ENCODE assay signal across 13 cellular contexts in genomic region chr15:78263351-78263781, GRCh38. TPM values are rescaled to one million over a fixed set of nuclear protein-coding genes. Genes with fewer than 3 reads are reported as not detected.
DNase-seq lines count a peak whose midpoint lies in the region; ATAC-seq and TF ChIP-seq lines count a peak whose summit lies in the region.
"Had no signal": no experiment of that assay in that cellular context is flagged by ENCODE, and none has a peak within 500 bp of the region (broad histone marks: within the 10 kb centered on the region; RNA-seq: fewer than 3 reads in every experiment).

No MANE protein-coding gene starts in this region.

- no CpG with 5 or more reads among the region's 7 CpGs for WGBS in neuronal stem cell (ENCODE audit: extremely low coverage in 2 of 2, insufficient read length in 2 of 2, insufficient replicate concordance in 1 of 2), 2 donors

- H3K27ac ChIP-seq in CD8-positive, alpha-beta T cell (ENCODE audit: low read depth, low read length), result no peak overlapping the region
- no peak overlapping the region for H3K27ac ChIP-seq in neuronal stem cell (replicated peaks; ENCODE audit: low read length)
- no peak overlapping the region for H3K27ac ChIP-seq in RWPE1

- peak overlapping the region; percentile 75 for H3K4me3 Mint-ChIP-seq in CD8-positive, alpha-beta T cell
- peak overlapping the region; percentile 69 for H3K4me3 Mint-ChIP-seq in activated naive CD8-positive, alpha-beta T cell

- no peak overlapping the region for H2BK120ac ChIP-seq in neuronal stem cell (ENCODE audit: low read depth, low read length)

- no peak overlapping the region for H4K8ac ChIP-seq in neuronal stem cell (ENCODE audit: low read depth, low read length)

- in situ Hi-C loops in GM13977 (cut with MboI; ENCODE audit: low pct_unique_long_range_greater_than_20kb, low sequenced_read_pairs, unreplicated experiment), result no loop called here

- intact Hi-C loops in CD8-positive, alpha-beta T cell (cut with DNase I, micrococcal nuclease), result loop anchor here in 1 of 2 experiments (10.0 kb wide), 1 partner anchor 171 kb away; the partner anchor contains the start of gene IREB2

- peak overlapping the region; percentile 27 for H3K9ac ChIP-seq in neuronal stem cell (ENCODE audit: low read depth, low read length, poor library complexity)

- H3K4me2 ChIP-seq in neuronal stem cell (ENCODE audit: insufficient read depth, low read length, poor library complexity, severe bottlenecking), result no peak overlapping the region

- POLR2A ChIA-PET in CD8-positive, alpha-beta T cell (lab: Charles Lee), result interaction anchor here (1.0 to 4.5 kb wide), 2 partner anchors 18 to 36 kb away, joined by 3 to 52 read pairs; partner anchors contain the start of gene SKIC8
- POLR2A ChIA-PET in RWPE1 (lab: Yijun Ruan, JAX; ENCODE audit: low non-redundant PET), result no interaction called here

- peak overlapping the region; percentile 82 for H3K27ac Mint-ChIP-seq in CD8-positive, alpha-beta T cell
- H3K27ac Mint-ChIP-seq in activated naive CD8-positive, alpha-beta T cell, result peak overlapping the region; percentile 79

- CTCF ChIA-PET in CD8-positive, alpha-beta T cell (lab: Charles Lee), result interaction anchor here (1.0 kb wide), 1 partner anchor 23 kb away, joined by 4 read pairs; no protein-coding TSS in a partner anchor
- CTCF ChIA-PET in RWPE1 (lab: Yijun Ruan, JAX), result interaction anchor here (0.6 to 0.7 kb wide), 2 partner anchors 12 to 48 kb away, joined by 3 read pairs; no protein-coding TSS in a partner anchor

- H3K36me3 ChIP-seq in CD8-positive, alpha-beta T cell (ENCODE audit: insufficient read depth, low read length), result no peaks in the 10 kb centered on the region
- no peaks in the 10 kb centered on the region for H3K36me3 ChIP-seq in neuronal stem cell (replicated peaks in 1 of 2; ENCODE audit: control insufficient read depth in 2 of 2, insufficient read depth in 2 of 2, low read length in 2 of 2)

- H3K27me3 ChIP-seq in CD8-positive, alpha-beta T cell (ENCODE audit: insufficient read depth, low read length), result no peaks in the 10 kb centered on the region
- H3K27me3 ChIP-seq in neuronal stem cell (ENCODE audit: control insufficient read depth in 3 of 3, insufficient read depth in 3 of 3, low read depth in 1 of 3, low read length in 3 of 3), result peaks cover 0 to 16% (median 7%) of the 10 kb centered on the region in 3 experiments

- no peaks in the 10 kb centered on the region for H3K9me3 ChIP-seq in CD8-positive, alpha-beta T cell (ENCODE audit: low read length)
- no peaks in the 10 kb centered on the region for H3K9me3 ChIP-seq in neuronal stem cell (replicated peaks in 1 of 2; ENCODE audit: control insufficient read depth in 2 of 2, insufficient read depth in 1 of 2, low read depth in 1 of 2, low read length in 2 of 2)

- H3K14ac ChIP-seq in neuronal stem cell (ENCODE audit: low read length), result peak overlapping the region; percentile 40

- no peak for ATAC-seq in CD8-positive, alpha-beta T cell

- H4K91ac ChIP-seq in neuronal stem cell (ENCODE audit: low read depth, low read length, poor library complexity), result no peak overlapping the region

- H2AFZ ChIP-seq in neuronal stem cell (ENCODE audit: low read length), result no peak overlapping the region

- no peak overlapping the region for H2BK12ac ChIP-seq in neuronal stem cell (ENCODE audit: low read length)

- H2BK5ac ChIP-seq in neuronal stem cell (ENCODE audit: low read length), result no peak overlapping the region

- H2BK15ac ChIP-seq in neuronal stem cell (ENCODE audit: low read length), result peak overlapping the region; percentile 15

- no peaks in the 10 kb centered on the region for H3K79me1 ChIP-seq in neuronal stem cell (ENCODE audit: low read depth, low read length)

- H3K18ac ChIP-seq in neuronal stem cell (ENCODE audit: low read length), result no peak overlapping the region

- TF ChIP-seq CTCF in CD8-positive, alpha-beta T cell (IDR thresholded peaks at IDR 0.05), result no peak
- no peak for TF ChIP-seq CTCF in GM13977 (IDR thresholded peaks at IDR 0.05; ENCODE audit: extremely low read depth, insufficient read depth, missing control alignments)
- TF ChIP-seq CTCF in RWPE1 (conservative IDR thresholded peaks at IDR 0.05; ENCODE audit: low read depth), result no peak

- H3K4ac ChIP-seq in neuronal stem cell (ENCODE audit: low read length), result no peak overlapping the region

- H3K27me3 Mint-ChIP-seq in CD8-positive, alpha-beta T cell (ENCODE audit: low read depth), result no peaks in the 10 kb centered on the region
- H3K27me3 Mint-ChIP-seq in activated naive CD8-positive, alpha-beta T cell, result no peaks in the 10 kb centered on the region

- no peaks in the 10 kb centered on the region for H3K36me3 Mint-ChIP-seq in CD8-positive, alpha-beta T cell
- peaks cover 3% of the 10 kb centered on the region for H3K36me3 Mint-ChIP-seq in activated naive CD8-positive, alpha-beta T cell

- no peak for DNase-seq in CD8-positive, alpha-beta T cell
- peak; percentile 43 for DNase-seq in GM13977 (ENCODE audit: low spot score)
- no peak for DNase-seq in neuronal stem cell (ENCODE audit: low spot score)
- no peak for DNase-seq in DMS 273 treated with DMSO at 0.1 percent for 48 hours (lab: John Stamatoyannopoulos, UW)
- DNase-seq in C1 segment of cervical spinal cord (lab: John Stamatoyannopoulos, UW), result no peak
- DNase-seq in RWPE1 (ENCODE audit: low spot score), result no peak
- DNase-seq: effector memory CD4-positive, alpha-beta T cell; foreskin fibroblast; GOT3; NCI-H2029 treated with DMSO at 0.1 percent for 48 hours; RPMI8226 had no signal

- peaks cover 15% of the 10 kb centered on the region for H3K4me1 ChIP-seq in CD8-positive, alpha-beta T cell (ENCODE audit: insufficient read depth, low read length)
- H3K4me1 ChIP-seq in neuronal stem cell (ENCODE audit: control insufficient read depth in 2 of 2, insufficient read depth in 1 of 2, low read depth in 1 of 2, low read length in 2 of 2), result peaks cover 0 to 4% of the 10 kb centered on the region in 2 donors

- peak overlapping the region; percentile 19 for H2AK5ac ChIP-seq in neuronal stem cell (ENCODE audit: low read depth, low read length)

- H3K23ac ChIP-seq in neuronal stem cell (ENCODE audit: low read depth, low read length, poor library complexity), result peak overlapping the region; percentile 21

- H3K4me3 ChIP-seq in CD8-positive, alpha-beta T cell (ENCODE audit: low read depth, low read length), result no peak overlapping the region
- no peak overlapping the region for H3K4me3 ChIP-seq in neuronal stem cell (ENCODE audit: low read length in 2 of 2)

- H3K9me3 Mint-ChIP-seq in CD8-positive, alpha-beta T cell, result no peaks in the 10 kb centered on the region
- H3K9me3 Mint-ChIP-seq in activated naive CD8-positive, alpha-beta T cell (ENCODE audit: low read depth), result no peaks in the 10 kb centered on the region

- H3K4me1 Mint-ChIP-seq in CD8-positive, alpha-beta T cell (ENCODE audit: low read depth), result peaks cover 31% of the 10 kb centered on the region
- peaks cover 26% of the 10 kb centered on the region for H3K4me1 Mint-ChIP-seq in activated naive CD8-positive, alpha-beta T cell (ENCODE audit: low read depth)

RNA-seq across cellular contexts. Expression of gene DNAJA4, which starts 1.0 kb away (rescaled TPM):
- total RNA-seq in CD8-positive, alpha-beta T cell, result 10 to 100 TPM; 48.9 to 52.1 TPM
- polyA plus RNA-seq in neuronal stem cell (2013, experiment 1 of 2), result 0.08 TPM
- 0.06 TPM for polyA plus RNA-seq in neuronal stem cell (2013, experiment 2 of 2)

RNA-seq across cellular contexts. Expression of gene ACSBG1, which starts 29.0 kb away (rescaled TPM):
- total RNA-seq in CD8-positive, alpha-beta T cell, result under 1 TPM in 1 of 2 experiments, not detected in 1; 0.14 TPM
- polyA plus RNA-seq in neuronal stem cell (2013, experiment 1 of 2), result 0.57 TPM
- polyA plus RNA-seq in neuronal stem cell (2013, experiment 2 of 2), result 0.93 TPM
- total RNA-seq: T-helper 2 cell treated with Interferon-gamma antibody and Interleukin-4, amounts not matched to agents 100 ng/mL and 5 ng/mL, for 36 hours had no signal

RNA-seq across cellular contexts. Expression of gene SKIC8, which starts 36.0 kb away (rescaled TPM):
- total RNA-seq in CD8-positive, alpha-beta T cell, result 10 to 100 TPM; 18.4 to 21.2 TPM
- polyA plus RNA-seq in neuronal stem cell (2013, experiment 1 of 2), result 34.0 TPM
- polyA plus RNA-seq in neuronal stem cell (2013, experiment 2 of 2), result 34.5 TPM
